ENCODE assay signal across 28 cellular contexts in the genomic region with DNA sequence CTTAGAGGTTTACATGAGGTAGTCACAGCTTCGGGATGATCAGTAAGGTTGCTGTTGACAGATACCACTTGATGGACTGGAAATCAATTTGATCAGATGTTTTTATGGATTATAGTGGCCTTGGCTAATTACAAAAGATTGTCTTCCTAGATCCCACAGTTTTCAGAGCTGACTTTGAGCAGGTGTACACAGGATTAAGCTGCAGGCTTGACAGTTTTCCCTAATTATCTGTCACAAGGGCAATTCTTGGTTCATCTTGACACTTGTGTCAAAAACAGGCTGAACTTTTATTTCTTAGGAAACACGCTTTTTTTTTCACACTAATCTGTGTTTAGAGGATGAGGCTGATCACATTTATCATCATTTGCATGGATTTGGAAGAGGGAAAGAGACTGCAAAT.
"Had no signal": no experiment of that assay in that cellular context is flagged by ENCODE, and none has a peak within 500 bp of the region (broad histone marks: within the 10 kb centered on the region; RNA-seq: fewer than 3 reads in every experiment).

No MANE protein-coding gene starts in this region.

- H3K27ac ChIP-seq: neural progenitor cell, ovary, parathyroid adenoma, psoas muscle, right lobe of liver, sigmoid colon, stomach, thoracic aorta, thyroid gland, tibial nerve, upper lobe of left lung, vagina had no signal

- H3K27me3 Mint-ChIP-seq: natural killer cell treated with Interleukin-12 subunit alpha and Interleukin-12 subunit beta and Interleukin-15 and Interleukin-18, amount 100 ng/mL, for 72 hours; progenitor cell of endocrine pancreas; stimulated activated naive B cell treated with anti-CD40 and anti-IgM and Interleukin-4, amounts not matched to agents 10 μg/mL and 1 μg/mL and 100 μg/mL, for 72 hours; stimulated activated naive CD8-positive, alpha-beta T cell treated with anti-CD3 and anti-CD28 coated beads, Interleukin-15, Interleukin-2, amounts not matched to agents 100 ng/mL and 50 ng/mL, for 24 hours had no signal

- DNase-seq: nephron progenitor cell; occipital lobe; ovary; posterior cingulate gyrus; psoas muscle; right cardiac atrium; right lobe of liver; sigmoid colon; small intestine; stimulated activated CD4-positive, alpha-beta T cell treated with anti-CD3 and anti-CD28 coated beads, Interleukin-15, amount 100 ng/mL, for 24 hours; stimulated activated CD4-positive, alpha-beta T cell treated with anti-CD3 and anti-CD28 coated beads, Interleukin-2, amount 100 ng/mL, for 24 hours; stimulated activated CD4-positive, alpha-beta T cell treated with anti-CD3 and anti-CD28 coated beads, Interleukin-2, amount 100 ng/mL, for 48 hours; stimulated activated CD4-positive, alpha-beta T cell treated with anti-CD3 and anti-CD28 coated beads, Interleukin-4, amount 100 ng/mL, for 24 hours; stimulated activated naive B cell treated with anti-CD40 and anti-IgM and Interleukin-4, amounts not matched to agents 10 μg/mL and 1 μg/mL and 100 μg/mL, for 72 hours; stimulated activated naive CD4-positive, alpha-beta T cell treated with Interleukin-2 at 50 U/mL for 16 hours; stomach; thyroid gland; trophoblast cell; upper lobe of left lung had no signal

- H3K27me3 ChIP-seq: neural progenitor cell, ovary, right lobe of liver, sigmoid colon, stomach, thyroid gland, tibial nerve, upper lobe of left lung, vagina had no signal

- H3K9me3 Mint-ChIP-seq: neural progenitor cell; stimulated activated naive B cell treated with anti-CD40 and anti-IgM and Interleukin-4, amounts not matched to agents 10 μg/mL and 1 μg/mL and 100 μg/mL, for 72 hours had no signal

- ATAC-seq: natural killer cell treated with Interleukin-12 subunit alpha and Interleukin-12 subunit beta and Interleukin-15 and Interleukin-18, amount 100 ng/mL, for 72 hours; psoas muscle; right cardiac atrium; right lobe of liver; stimulated activated effector memory CD8-positive, alpha-beta T cell treated with anti-CD3 and anti-CD28 coated beads, Interleukin-12 subunit alpha, Interleukin-12 subunit beta, amount 100 ng/mL, for 72 hours; stimulated activated naive B cell treated with anti-CD40 and anti-IgM and Interleukin-4, amounts not matched to agents 10 μg/mL and 1 μg/mL and 100 μg/mL, for 72 hours had no signal

- H3K36me3 ChIP-seq: neural progenitor cell, ovary, right lobe of liver, sigmoid colon, stomach, thoracic aorta, thyroid gland, tibial nerve, upper lobe of left lung, vagina had no signal

- H3K4me3 ChIP-seq: neural progenitor cell, ovary, psoas muscle, right lobe of liver, sigmoid colon, stomach, thoracic aorta, thyroid gland, tibial nerve, upper lobe of left lung, vagina had no signal

- H3K9me3 ChIP-seq: ovary, psoas muscle, right lobe of liver, sigmoid colon, stomach, thoracic aorta, thyroid gland, tibial nerve, upper lobe of left lung, vagina had no signal

- H3K4me3 Mint-ChIP-seq: natural killer cell treated with Interleukin-12 subunit alpha and Interleukin-12 subunit beta and Interleukin-15 and Interleukin-18, amount 100 ng/mL, for 72 hours; nephron progenitor cell; neural progenitor cell; stimulated activated effector memory CD8-positive, alpha-beta T cell treated with anti-CD3 and anti-CD28 coated beads, Interleukin-12 subunit alpha, Interleukin-12 subunit beta, amount 100 ng/mL, for 72 hours; stimulated activated naive B cell treated with anti-CD40 and anti-IgM and Interleukin-4, amounts not matched to agents 10 μg/mL and 1 μg/mL and 100 μg/mL, for 72 hours; stimulated activated naive CD8-positive, alpha-beta T cell treated with anti-CD3 and anti-CD28 coated beads, Interleukin-15, Interleukin-2, amounts not matched to agents 100 ng/mL and 50 ng/mL, for 24 hours had no signal

- H3K27ac Mint-ChIP-seq: natural killer cell treated with Interleukin-12 subunit alpha and Interleukin-12 subunit beta and Interleukin-15 and Interleukin-18, amount 100 ng/mL, for 72 hours; nephron progenitor cell; neural progenitor cell; progenitor cell of endocrine pancreas; stimulated activated effector memory CD8-positive, alpha-beta T cell treated with anti-CD3 and anti-CD28 coated beads, Interleukin-12 subunit alpha, Interleukin-12 subunit beta, amount 100 ng/mL, for 72 hours; stimulated activated naive B cell treated with anti-CD40 and anti-IgM and Interleukin-4, amounts not matched to agents 10 μg/mL and 1 μg/mL and 100 μg/mL, for 72 hours; stimulated activated naive CD8-positive, alpha-beta T cell treated with anti-CD3 and anti-CD28 coated beads, Interleukin-15, Interleukin-2, amounts not matched to agents 100 ng/mL and 50 ng/mL, for 24 hours had no signal

- H3K4me1 Mint-ChIP-seq: stimulated activated effector memory CD8-positive, alpha-beta T cell treated with anti-CD3 and anti-CD28 coated beads, Interleukin-12 subunit alpha, Interleukin-12 subunit beta, amount 100 ng/mL, for 72 hours; stimulated activated naive B cell treated with anti-CD40 and anti-IgM and Interleukin-4, amounts not matched to agents 10 μg/mL and 1 μg/mL and 100 μg/mL, for 72 hours had no signal

- H3K36me3 Mint-ChIP-seq: natural killer cell treated with Interleukin-12 subunit alpha and Interleukin-12 subunit beta and Interleukin-15 and Interleukin-18, amount 100 ng/mL, for 72 hours; neural progenitor cell; stimulated activated effector memory CD8-positive, alpha-beta T cell treated with anti-CD3 and anti-CD28 coated beads, Interleukin-12 subunit alpha, Interleukin-12 subunit beta, amount 100 ng/mL, for 72 hours; stimulated activated naive B cell treated with anti-CD40 and anti-IgM and Interleukin-4, amounts not matched to agents 10 μg/mL and 1 μg/mL and 100 μg/mL, for 72 hours had no signal
